ENCODE assay signal across 8 cellular contexts in genomic region chr2:86704482-86704971, GRCh38. TPM values are rescaled to one million over a fixed set of nuclear protein-coding genes. Genes with fewer than 3 reads are reported as not detected.
DNase-seq lines count a peak whose midpoint lies in the region; ATAC-seq, FAIRE-seq and TF ChIP-seq lines count a peak whose summit lies in the region.

No MANE protein-coding gene starts in this region.

- H3K27ac ChIP-seq in A549 (peak overlapping the region; percentile 74 to 82), HepG2 (ENCODE audit: extremely low read length, insufficient read depth, low read length) (peak overlapping the region; percentile 18), coronary artery (peak overlapping the region in 1 of 2 donors; percentile 19)

- TF ChIP-seq EP300 in A549 (IDR thresholded peaks at IDR 0.05): no peak
- TF ChIP-seq EP300 in HepG2 (IDR thresholded peaks at IDR 0.05; ENCODE audit: low read depth in 2 of 2, low read length in 2 of 2): no peak
- no peak for TF ChIP-seq EP300 in HepG2 (CRISPR knock-in tag; IDR thresholded peaks at IDR 0.05; ENCODE audit: borderline replicate concordance)

- POLR2A ChIA-PET in A549 (lab: Yijun Ruan, JAX) (interaction anchor here (1.2 to 1.6 kb wide), 2 partner anchors 82 to 264 kb away, joined by 5 to 8 read pairs; partner anchors contain the start of gene KDM3A), HepG2 (lab: Yijun Ruan, JAX) (interaction anchor here (0.8 to 1.4 kb wide), 5 partner anchors 9 to 264 kb away, joined by 3 to 5 read pairs (median 4); partner anchors contain the start of gene KDM3A)

- H3K79me2 ChIP-seq in HepG2 (ENCODE audit: insufficient read depth, low read length): no peaks in the 10 kb centered on the region

- FAIRE-seq in A549 (lab: Jason Lieb, UNC) (no peak), HTR-8/SVneo (lab: Jason Lieb, UNC) (peak; percentile 87), HepG2 (lab: Jason Lieb, UNC) (no peak)

- peaks cover 17% of the 10 kb centered on the region for H3K9me3 ChIP-seq in A549
- H3K9me3 ChIP-seq in HepG2 (ENCODE audit: low read length): no peaks in the 10 kb centered on the region

- in situ Hi-C loops in HepG2 (cut with HindIII; ENCODE audit: extremely low pct_ligation_motif_present, low pct_unique_long_range_greater_than_20kb): no loop called here

- TF ChIP-seq RAD21 in A549 (conservative IDR thresholded peaks at IDR 0.05 in 1 of 2, IDR thresholded peaks at IDR 0.05 in 1 of 2) (no peak), HepG2 (CRISPR knock-in tag; IDR thresholded peaks at IDR 0.05) (no peak)

- DNase-seq in A549 (ENCODE audit: low read depth in 1 of 2, low spot score in 1 of 2): peak; percentile 69 to 77
- peak; percentile 79 for DNase-seq in HTR-8/SVneo (ENCODE audit: insufficient read length, low spot score)
- DNase-seq in cerebellum (ENCODE audit: low spot score): peak; percentile 85
- DNase-seq in HepG2 (ENCODE audit: low spot score): peak; percentile 70
- DNase-seq in coronary artery (ENCODE audit: low spot score): no peak
- DNase-seq in retina: no peak
- no peak for DNase-seq in activated CD4-positive, alpha-beta T cell treated with anti-CD3 and anti-CD28 coated beads for 4 hours

- 2% methylated on average over 4 of the region's 4 CpGs for WGBS in A549 (ENCODE audit: missing lambda C conversion rate)
- WGBS in HepG2 (ENCODE audit: low lambda C conversion rate): 19% methylated on average over 4 of the region's 4 CpGs

- H3K4me3 ChIP-seq in A549: peak overlapping the region; percentile 35; the same call in 2 of the 3 replicates
- H3K4me3 ChIP-seq in HepG2 (replicated peaks in 1 of 3; ENCODE audit: insufficient read depth in 1 of 3, low read depth in 2 of 3, low read length in 3 of 3): peak overlapping the region in 1 of 3 experiments; percentile 8; a peak in 1 of 6 replicates
- H3K4me3 ChIP-seq in coronary artery: no peak overlapping the region

- TF ChIP-seq CTCF in A549 (IDR thresholded peaks at IDR 0.05) (no peak), HepG2 (CRISPR knock-in tag; IDR thresholded peaks at IDR 0.05) (no peak), coronary artery (IDR thresholded peaks at IDR 0.05) (no peak)

- peak overlapping the region; percentile 51 for H2AFZ ChIP-seq in HepG2 (ENCODE audit: low read length)

- no peaks in the 10 kb centered on the region for H3K27me3 ChIP-seq in HepG2 (ENCODE audit: control insufficient read depth in 1 of 2, insufficient read depth in 2 of 2, low read length in 2 of 2)

- TF ChIP-seq POLR2A in A549 (IDR thresholded peaks at IDR 0.05; ENCODE audit: low read length) (no peak), HepG2 (IDR thresholded peaks at IDR 0.05; ENCODE audit: insufficient read depth in 1 of 2, low read depth in 2 of 2, low read length in 2 of 2) (no peak)

- no peaks in the 10 kb centered on the region for H3K36me3 ChIP-seq in HepG2 (replicated peaks in 1 of 2; ENCODE audit: control insufficient read depth in 1 of 2, insufficient read depth in 2 of 2, low read length in 2 of 2)

- BruUV-seq in HepG2 (replicated peaks; lab: Mats Ljungman, UMichigan): no TSS peak

- CTCF ChIA-PET in A549 (lab: Yijun Ruan, JAX): interaction anchor here (0.6 to 0.9 kb wide), 3 partner anchors 111 to 377 kb away, joined by 3 read pairs; no protein-coding TSS in a partner anchor
- CTCF ChIA-PET in HepG2 (lab: Yijun Ruan, JAX; ENCODE audit: low intra/inter-chr PET ratio, low total read pairs): no interaction called here

- intact Hi-C loops in HepG2 (cut with micrococcal nuclease; ENCODE audit: unreplicated experiment): no loop called here

- ATAC-seq in A549 (peak; percentile 89 to 91), HepG2 (peak; percentile 63), GM18520 (IDR thresholded peaks at IDR 0.05; ENCODE audit: unreplicated experiment) (no peak)

- H4K20me1 ChIP-seq in HepG2 (ENCODE audit: insufficient read depth, low read length): no peaks in the 10 kb centered on the region

- H3K4me2 ChIP-seq in A549: peak overlapping the region; percentile 98
- H3K4me2 ChIP-seq in HepG2 (ENCODE audit: low read depth, low read length): peak overlapping the region; percentile 56

- no peak overlapping the region for H3K9ac ChIP-seq in HepG2 (ENCODE audit: insufficient read depth, low read depth, low read length)

- H3K4me1 ChIP-seq in A549 (peaks cover 28% of the 10 kb centered on the region), HepG2 (ENCODE audit: insufficient read depth, low read length) (peaks cover 24% of the 10 kb centered on the region)

TF ChIP-seq in A549, 52 proteins besides CTCF, POLR2A, EP300 and RAD21:
- no peak for TF ChIP-seq NPAS2 (CRISPR knock-in tag; IDR thresholded peaks at IDR 0.05; ENCODE audit: borderline replicate concordance)
- TF ChIP-seq FOSB (CRISPR knock-in tag; IDR thresholded peaks at IDR 0.05): no peak
- no peak for TF ChIP-seq RFX5 (IDR thresholded peaks at IDR 0.05)
- peak; percentile 57 for TF ChIP-seq JUNB (IDR thresholded peaks at IDR 0.05)
- TF ChIP-seq BHLHE40 (IDR thresholded peaks at IDR 0.05; ENCODE audit: low read depth, low read length): no peak
- TF ChIP-seq SREBF2 (IDR thresholded peaks at IDR 0.05): no peak
- TF ChIP-seq FOSL2 (IDR thresholded peaks at IDR 0.05): peak; percentile 63
- peak; percentile 87 for TF ChIP-seq FOSL2 (CRISPR knock-in tag; IDR thresholded peaks at IDR 0.05)
- no peak for TF ChIP-seq NFE2L2 (conservative IDR thresholded peaks at IDR 0.05; ENCODE audit: low read length)
- TF ChIP-seq FOXS1 (CRISPR knock-in tag; IDR thresholded peaks at IDR 0.05): no peak
- peak; percentile 43; the same call in 1 of the 2 replicates for TF ChIP-seq MAX (IDR thresholded peaks at IDR 0.05)
- TF ChIP-seq CBX2 (IDR thresholded peaks at IDR 0.05; ENCODE audit: borderline replicate concordance, low read depth): no peak
- no peak for TF ChIP-seq EHMT2 (IDR thresholded peaks at IDR 0.05; ENCODE audit: low read depth)

TF ChIP-seq in HepG2, 621 proteins besides CTCF, POLR2A, EP300 and RAD21 (continues in another document):
- TF ChIP-seq DDIT3 (CRISPR knock-in tag; IDR thresholded peaks at IDR 0.05) (no peak), MXI1 (IDR thresholded peaks at IDR 0.05; ENCODE audit: borderline replicate concordance, low read depth, low read length) (no peak), KAT8 (CRISPR knock-in tag; IDR thresholded peaks at IDR 0.05) (no peak), ARNT (IDR thresholded peaks at IDR 0.05) (no peak), MYNN (CRISPR knock-in tag; IDR thresholded peaks at IDR 0.05; ENCODE audit: low read depth) (no peak), MAZ (IDR thresholded peaks at IDR 0.05; ENCODE audit: borderline replicate concordance, low read depth, low read length) (no peak), MAZ (CRISPR knock-in tag; IDR thresholded peaks at IDR 0.05; ENCODE audit: low read depth) (no peak), ZNF570 (CRISPR knock-in tag; IDR thresholded peaks at IDR 0.05; ENCODE audit: borderline replicate concordance) (no peak), NCOA1 (CRISPR knock-in tag; IDR thresholded peaks at IDR 0.05) (no peak), ZNF800 (CRISPR knock-in tag; IDR thresholded peaks at IDR 0.05) (no peak)

RNA-seq across cellular contexts. Expression of gene RMND5A, which starts 15.6 kb away (rescaled TPM):
- polyA plus RNA-seq in A549 (2011; rRNA removed): 28.0 and 32.6 TPM in 2 replicates
- 7.2 and 8.4 TPM in 2 replicates for polyA plus RNA-seq in A549 (2012; cell fraction: cytosol; rRNA removed)
- polyA plus RNA-seq in A549 (2012; cell fraction: nucleus; rRNA removed): 3.4 and 7.1 TPM in 2 replicates
- polyA plus RNA-seq in A549 (2017; fragmentation: RNase III; extraction: RNeasy Plus Mini Kit Qiagen cat#74134 plus additional on column Dnase treatment): 9.9 to 10.5 TPM (median 10.3 TPM) in 3 replicates
- polyA minus RNA-seq in A549 (2011; rRNA and poly(A)+ RNA removed): 44.0 and 50.7 TPM in 2 replicates
- total RNA-seq in cerebellum: 45.8 TPM
- 66.4 and 108 TPM in 2 replicates for total RNA-seq in HepG2 (2016; rRNA removed; fragmentation: Illumina TruSeq; extraction: Trizol)
- 6.8 and 8.0 TPM in 2 replicates for total RNA-seq in HepG2 (2016; cell fraction: cytosol; rRNA removed; fragmentation: Illumina TruSeq; extraction: Trizol; ENCODE audit: low read depth)
- total RNA-seq in HepG2 (2016; cell fraction: insoluble cytoplasmic fraction; rRNA removed; fragmentation: Illumina TruSeq; extraction: Trizol): 66.9 and 102 TPM in 2 replicates
- total RNA-seq in HepG2 (2016; cell fraction: membrane; rRNA removed; fragmentation: Illumina TruSeq; extraction: Trizol): 26.4 and 27.1 TPM in 2 replicates
- total RNA-seq in HepG2 (2016; cell fraction: nucleus; rRNA removed; fragmentation: Illumina TruSeq; extraction: Trizol): 37.8 and 39.3 TPM in 2 replicates
- polyA plus RNA-seq in HepG2 (2011; rRNA removed): 27.3 and 31.0 TPM in 2 replicates
- polyA plus RNA-seq in HepG2 (2011; cell fraction: cytosol; rRNA removed): 23.0 and 32.3 TPM in 2 replicates
- polyA plus RNA-seq in HepG2 (2011; cell fraction: nucleus; rRNA removed): 13.2 and 16.8 TPM in 2 replicates
- polyA plus RNA-seq in HepG2 (2012): 32.6 and 37.2 TPM in 2 replicates
- 2.5 and 3.5 TPM in 2 replicates for polyA plus RNA-seq in HepG2 (2016; cell fraction: cytosol; fragmentation: Illumina TruSeq; extraction: Trizol; ENCODE audit: low read depth)
- 62.4 and 63.9 TPM in 2 replicates for polyA plus RNA-seq in HepG2 (2016; cell fraction: insoluble cytoplasmic fraction; fragmentation: Illumina TruSeq; extraction: Trizol; ENCODE audit: low read depth)
- 11.9 and 14.5 TPM in 2 replicates for polyA plus RNA-seq in HepG2 (2016; cell fraction: membrane; fragmentation: Illumina TruSeq; extraction: Trizol; ENCODE audit: low read depth)
- 27.7 and 40.2 TPM in 2 replicates for polyA plus RNA-seq in HepG2 (2016; cell fraction: nucleus; fragmentation: Illumina TruSeq; extraction: Trizol; ENCODE audit: insufficient read depth, low read depth)
- polyA minus RNA-seq in HepG2 (2011; rRNA and poly(A)+ RNA removed; ENCODE audit: low replicate concordance): 70.4 and 98.0 TPM in 2 replicates
- polyA minus RNA-seq in HepG2 (2011; cell fraction: cytosol; rRNA and poly(A)+ RNA removed): 69.4 and 79.3 TPM in 2 replicates
- polyA minus RNA-seq in HepG2 (2011; cell fraction: nucleus; rRNA and poly(A)+ RNA removed): 46.7 and 61.4 TPM in 2 replicates

Comparison
In these comparisons a context has a peak if more than half of its experiments do, and no peak if none do; other contexts are left out.
1. DNase-seq: peak in A549 (2 of 2), HTR-8/SVneo (single experiment), cerebellum (single experiment) and HepG2 (single experiment); none in coronary artery (single experiment), retina (single experiment) and activated CD4-positive, alpha-beta T cell treated with anti-CD3 and anti-CD28 coated beads for 4 hours (0 of 2).
2. Of the 38 proteins assayed by ChIP-seq in both HepG2 and A549: peak only in HepG2: BHLHE40; only in A549: JUNB and MAX; in both: FOSL2; in neither: 34.